Comparison of ENCODE assay signal across 8 cellular contexts in genomic region chr1:16440150-16440479, GRCh38. TPM values are rescaled to one million over a fixed set of nuclear protein-coding genes. Genes with fewer than 3 reads are reported as not detected.
DNase-seq lines count a peak whose midpoint lies in the region; ATAC-seq and TF ChIP-seq lines count a peak whose summit lies in the region.

No MANE protein-coding gene starts in this region.

- DNase-seq in COR-L47 (lab: John Stamatoyannopoulos, UW) (peak; percentile 45), SK-N-SH (no peak)
- no peak for DNase-seq in activated CD4-positive, alpha-beta T cell treated with anti-CD3 and anti-CD28 coated beads, Interleukin-2, amount 50 U/mL, for 4 hours

- H3K36me3 ChIP-seq in SK-N-SH (replicated peaks in 1 of 2; ENCODE audit: control insufficient read depth in 1 of 2, insufficient read depth in 2 of 2, low read length in 1 of 2) (peaks cover 20% of the 10 kb centered on the region in 2 experiments), gastroesophageal sphincter (peaks cover 0 to 23% of the 10 kb centered on the region in 2 donors), skeletal muscle satellite cell (ENCODE audit: insufficient read depth, low read length) (peaks cover 31% of the 10 kb centered on the region)

- POLR2A ChIA-PET in SK-N-SH (lab: Yijun Ruan, JAX): interaction anchor here (0.7 to 1.3 kb wide), 6 partner anchors 13 to 346 kb away, joined by 3 to 5 read pairs (median 4); partner anchors contain the start of gene FBXO42

- H3K4me2 ChIP-seq in SK-N-SH: peak overlapping the region; percentile 77
- H3K4me2 ChIP-seq in skeletal muscle satellite cell (ENCODE audit: low read length): peak overlapping the region; percentile 79

- TF ChIP-seq EP300 in SK-N-SH (IDR thresholded peaks at IDR 0.05; ENCODE audit: borderline replicate concordance in 1 of 2, low read depth in 1 of 2, low read length in 1 of 2) (no peak), gastroesophageal sphincter (IDR thresholded peaks at IDR 0.05) (no peak)

- no peaks in the 10 kb centered on the region for H3K9me2 ChIP-seq in SK-N-SH

- ATAC-seq in GM21717 (IDR thresholded peaks at IDR 0.05; ENCODE audit: unreplicated experiment) (peak; percentile 16), gastroesophageal sphincter (peak; percentile 38), HG02571 (IDR thresholded peaks at IDR 0.05; ENCODE audit: unreplicated experiment) (no peak), HG03442 (IDR thresholded peaks at IDR 0.05; ENCODE audit: unreplicated experiment) (no peak)

- H3K4me1 ChIP-seq in SK-N-SH (ENCODE audit: control insufficient read depth in 1 of 2, insufficient read depth in 2 of 2, low read depth in 1 of 2, low read length in 1 of 2) (peaks cover 3 to 6% of the 10 kb centered on the region in 2 experiments; a peak in 1 of 4 replicates), gastroesophageal sphincter (peaks cover 0 to 41% (median 10%) of the 10 kb centered on the region in 3 donors), skeletal muscle satellite cell (ENCODE audit: control insufficient read depth, insufficient read depth, low read length) (peaks cover 14% of the 10 kb centered on the region)

- CTCF ChIA-PET in SK-N-SH (lab: Yijun Ruan, JAX): interaction anchor here (0.6 to 2.2 kb wide), 24 partner anchors 9 to 367 kb away, joined by 3 to 15 read pairs (median 4); partner anchors contain the start of genes FAM131C and NBPF1

- TF ChIP-seq RAD21 in SK-N-SH (IDR thresholded peaks at IDR 0.05; ENCODE audit: low read length): no peak

- H3K79me2 ChIP-seq in SK-N-SH (ENCODE audit: insufficient read depth): peaks cover 46% of the 10 kb centered on the region

- TF ChIP-seq POLR2A in gastroesophageal sphincter (IDR thresholded peaks at IDR 0.05): no peak

- peak overlapping the region; percentile 99; the same call in 1 of the 2 replicates for H2AFZ ChIP-seq in SK-N-SH (ENCODE audit: low read depth)

- WGBS in SK-N-SH (ENCODE audit: low lambda C conversion rate): 58% methylated on average over 7 of the region's 7 CpGs
- WGBS in gastroesophageal sphincter (ENCODE audit: low coverage in 1 of 2), 2 donors: 80% methylated on average over 1 of the region's 7 CpGs; no CpG with 5 or more reads in 1 of the 2 donors

- H3K9me3 ChIP-seq in SK-N-SH: no peaks in the 10 kb centered on the region
- no peaks in the 10 kb centered on the region for H3K9me3 ChIP-seq in gastroesophageal sphincter
- H3K9me3 ChIP-seq in skeletal muscle satellite cell (replicated peaks; ENCODE audit: low read length): no peaks in the 10 kb centered on the region

- H3K27ac ChIP-seq in SK-N-SH (ENCODE audit: low read depth in 2 of 2, low read length in 1 of 2) (peak overlapping the region; percentile 60 to 73; a peak in 3 of 4 replicates), gastroesophageal sphincter (peak overlapping the region in 3 of 4 donors; percentile 78 to 81 (median 78))

- H3K4me3 ChIP-seq in SK-N-SH (ENCODE audit: low read depth in 2 of 2, low read length in 1 of 2) (peak overlapping the region; percentile 90 to 100; a peak in 3 of 4 replicates), gastroesophageal sphincter (peak overlapping the region; percentile 58 to 95), skeletal muscle satellite cell (ENCODE audit: low read length) (peak overlapping the region; percentile 85)

- H3K9ac ChIP-seq in SK-N-SH (peak overlapping the region; percentile 82; the same call in 1 of the 2 replicates), skeletal muscle satellite cell (ENCODE audit: low read depth, low read length) (peak overlapping the region; percentile 97)

- H3K27me3 ChIP-seq in SK-N-SH (ENCODE audit: insufficient read depth) (no peaks in the 10 kb centered on the region), gastroesophageal sphincter (no peaks in the 10 kb centered on the region), skeletal muscle satellite cell (ENCODE audit: control insufficient read depth, insufficient read depth, low read length) (no peaks in the 10 kb centered on the region)

- peaks cover 9% of the 10 kb centered on the region; the same call in 1 of the 2 replicates for H4K20me1 ChIP-seq in SK-N-SH (ENCODE audit: insufficient read depth)

- peaks cover 8% of the 10 kb centered on the region for H3F3A ChIP-seq in SK-N-SH (replicated peaks; ENCODE audit: insufficient read depth)

- TF ChIP-seq CTCF in SK-N-SH (IDR thresholded peaks at IDR 0.05) (no peak), gastroesophageal sphincter (IDR thresholded peaks at IDR 0.05) (no peak)

TF ChIP-seq in SK-N-SH, 30 proteins besides CTCF, POLR2A, EP300 and RAD21:
- no peak for TF ChIP-seq SMC3 (IDR thresholded peaks at IDR 0.05; ENCODE audit: low read depth, low read length)
- TF ChIP-seq GATA2 (CRISPR knock-in tag; IDR thresholded peaks at IDR 0.05): no peak
- TF ChIP-seq RXRA (IDR thresholded peaks at IDR 0.05; ENCODE audit: borderline replicate concordance, low read depth): no peak
- no peak for TF ChIP-seq GABPA (IDR thresholded peaks at IDR 0.05; ENCODE audit: low read depth)
- TF ChIP-seq FOSL2 (IDR thresholded peaks at IDR 0.05; ENCODE audit: borderline replicate concordance, low read depth): no peak
- TF ChIP-seq ZBTB33 (IDR thresholded peaks at IDR 0.05; ENCODE audit: borderline replicate concordance, low read depth): no peak
- no peak for TF ChIP-seq JUND (IDR thresholded peaks at IDR 0.05)
- TF ChIP-seq MAX (IDR thresholded peaks at IDR 0.05; ENCODE audit: low read depth): no peak
- no peak for TF ChIP-seq ELF1 (IDR thresholded peaks at IDR 0.05)

RNA-seq across cellular contexts. Expression of gene NECAP2, which starts 0.4 kb away (rescaled TPM):
- polyA plus RNA-seq in SK-N-SH (2012; rRNA removed): 100.0 and 116 TPM in 2 replicates
- polyA plus RNA-seq in SK-N-SH (2012; cell fraction: cytosol; rRNA removed): 87.0 and 99.7 TPM in 2 replicates
- polyA plus RNA-seq in SK-N-SH (2012; cell fraction: nucleus; rRNA removed): 84.0 and 90.1 TPM in 2 replicates
- 10 to 100 TPM; 31.4 to 43.2 (median 37.6) TPM for total RNA-seq in gastroesophageal sphincter
- 58.3 and 62.7 TPM in 2 replicates for total RNA-seq in skeletal muscle satellite cell (2012; rRNA removed)

RNA-seq across cellular contexts. Expression of gene SPATA21, which starts 2.9 kb away (rescaled TPM):
- polyA plus RNA-seq in SK-N-SH (2012; rRNA removed): 0.10 TPM in 1 of 2 replicates, not detected in the other
- polyA plus RNA-seq in SK-N-SH (2012; cell fraction: cytosol; rRNA removed): 0.08 TPM in 2 replicates
- polyA plus RNA-seq in SK-N-SH (2012; cell fraction: nucleus; rRNA removed): 0.05 and 0.18 TPM in 2 replicates
- total RNA-seq in gastroesophageal sphincter: 1 to 10 TPM in 1 of 4 donors, under 1 TPM in 1, not detected in 2; 0.12 to 3.6 TPM
- not detected in 2 replicates for total RNA-seq in skeletal muscle satellite cell (2012; rRNA removed)

Comparison
In these comparisons a context has a peak if more than half of its experiments do, and no peak if none do; other contexts are left out.
1. ATAC-seq: peak in GM21717 (single experiment) and gastroesophageal sphincter (single experiment); none in HG02571 (single experiment) and HG03442 (single experiment).
2. Peak in every context shown above with its lines, with median percentiles within 50 percentile points of each other: H3K4me3 ChIP-seq.